1 cellular context compared by ENCODE assay signal in the genomic region with DNA sequence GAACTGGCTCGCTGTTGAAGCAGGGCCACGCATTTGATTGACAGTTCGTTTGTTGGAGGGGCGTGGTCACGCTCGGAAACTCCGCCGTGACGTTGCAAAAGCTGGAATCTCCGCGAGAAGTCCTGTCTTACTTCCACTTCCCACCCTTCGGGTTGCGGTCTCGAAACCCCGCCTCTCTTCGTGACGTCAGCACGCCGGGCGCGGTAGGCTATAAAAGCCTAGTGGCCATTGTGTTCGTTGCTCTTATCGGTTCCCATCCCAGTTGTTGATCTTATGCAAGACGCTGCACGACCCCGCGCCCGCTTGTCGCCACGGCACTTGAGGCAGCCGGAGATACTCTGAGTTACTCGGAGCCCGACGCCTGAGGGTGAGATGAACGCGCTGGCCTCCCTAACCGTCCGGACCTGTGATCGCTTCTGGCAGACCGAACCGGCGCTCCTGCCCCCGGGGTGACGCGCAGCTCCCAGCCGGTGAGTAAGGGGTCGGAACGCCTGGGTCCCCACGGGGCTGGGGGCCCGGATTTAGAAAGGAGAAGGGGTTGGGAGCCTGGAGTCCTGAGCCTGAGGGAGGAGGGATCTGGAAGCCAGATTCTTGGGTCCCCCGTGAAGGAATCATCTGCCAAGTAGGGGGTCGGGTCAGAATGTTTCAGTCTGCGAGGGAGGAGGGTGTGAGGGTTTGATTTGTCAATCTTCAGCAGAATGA.
A peak's percentile ranks its signal among the peaks of the same experiment; 100 is the strongest.
TF ChIP-seq lines count a peak whose summit lies in the region.

Gene PPP1R15A (plus strand): TSS at position 240 of the 702 bp plus-strand sequence. CDS start 813 bp downstream, outside the sequence.

TF ChIP-seq in GM12878, 131 proteins besides CTCF, POLR2A, EP300 and RAD21 (continued from another document and continues in another):
- TF ChIP-seq RCOR1 (conservative IDR thresholded peaks at IDR 0.05; ENCODE audit: low read depth, low read length) (0 out of 2 replicates have a peak, but pooled peaks have one; percentile 67), SMC3 (IDR thresholded peaks at IDR 0.05; ENCODE audit: borderline replicate concordance, low read length) (no peak), BCL11A (IDR thresholded peaks at IDR 0.05; ENCODE audit: low read depth, low read length) (no peak), CEBPB (IDR thresholded peaks at IDR 0.05; ENCODE audit: borderline replicate concordance in 1 of 2, low read depth in 2 of 2, low read length in 2 of 2) (no peak), BACH1 (IDR thresholded peaks at IDR 0.05; ENCODE audit: borderline replicate concordance) (peak; percentile 86; the same call in 1 of the 2 replicates), ASH2L (IDR thresholded peaks at IDR 0.05; ENCODE audit: borderline replicate concordance, low read depth) (no peak), YBX1 (IDR thresholded peaks at IDR 0.05) (no peak), EED (IDR thresholded peaks at IDR 0.05; ENCODE audit: low read depth) (0 out of 2 replicates have a peak, but pooled peaks have one; percentile 14), CHD1 (IDR thresholded peaks at IDR 0.05; ENCODE audit: low read depth, low read length) (peak; percentile 89; the same call in 1 of the 2 replicates), RBBP5 (conservative IDR thresholded peaks at IDR 0.05) (no peak), POLR2AphosphoS2 (IDR thresholded peaks at IDR 0.05; ENCODE audit: low read depth, low read length) (peak; percentile 99), NBN (IDR thresholded peaks at IDR 0.05) (peak; percentile 99), SUPT20H (IDR thresholded peaks at IDR 0.05; ENCODE audit: borderline replicate concordance, control insufficient read depth, low read depth, low read length) (no peak), IKZF2 (IDR thresholded peaks at IDR 0.05) (peak; percentile 31 to 44; a peak in 2 of 4 replicates), JUND (IDR thresholded peaks at IDR 0.05; ENCODE audit: low read depth, low read length) (0 out of 2 replicates have a peak, but pooled peaks have one; percentile 37), HDGF (IDR thresholded peaks at IDR 0.05) (no peak; the same call in 1 of the 2 replicates), KAT2A (conservative IDR thresholded peaks at IDR 0.05; ENCODE audit: control insufficient read depth, low read depth, low read length) (no peak), ZSCAN29 (IDR thresholded peaks at IDR 0.05) (no peak), SUZ12 (IDR thresholded peaks at IDR 0.05; ENCODE audit: unreplicated experiment) (no peak), SREBF1 (IDR thresholded peaks at IDR 0.05; ENCODE audit: low read length) (0 out of 2 replicates have a peak, but pooled peaks have one; percentile 23), NR2F1 (conservative IDR thresholded peaks at IDR 0.05) (no peak), WRNIP1 (IDR thresholded peaks at IDR 0.05; ENCODE audit: borderline replicate concordance, low read depth, low read length) (no peak), CBX3 (IDR thresholded peaks at IDR 0.05; ENCODE audit: borderline replicate concordance, low read depth) (no peak), EGR1 (IDR thresholded peaks at IDR 0.05; ENCODE audit: borderline replicate concordance in 1 of 2, low read depth in 2 of 2, low read length in 2 of 2) (peak in 1 of 2 experiments; percentile 54; a peak in 1 of 3 replicates), RAD51 (IDR thresholded peaks at IDR 0.05) (no peak), GATAD2B (conservative IDR thresholded peaks at IDR 0.05; ENCODE audit: low read depth) (no peak; the same call in 1 of the 2 replicates), MTA2 (IDR thresholded peaks at IDR 0.05; ENCODE audit: low read depth) (no peak), CBFB (IDR thresholded peaks at IDR 0.05; ENCODE audit: low read depth) (peak; percentile 94), FOXK2 (IDR thresholded peaks at IDR 0.05) (peak; percentile 52; the same call in 1 of the 2 replicates), IKZF1 (conservative IDR thresholded peaks at IDR 0.05) (peak; percentile 74; the same call in 1 of the 2 replicates), IRF4 (IDR thresholded peaks at IDR 0.05; ENCODE audit: low read depth, low read length) (peak; percentile 53; the same call in 1 of the 2 replicates), SREBF2 (IDR thresholded peaks at IDR 0.05; ENCODE audit: low read length) (no peak), SMAD5 (IDR thresholded peaks at IDR 0.05; ENCODE audit: low read depth) (peak; percentile 99), ESRRA (IDR thresholded peaks at IDR 0.05; ENCODE audit: low read length) (no peak), RB1 (IDR thresholded peaks at IDR 0.05; ENCODE audit: borderline replicate concordance) (peak; percentile 65; the same call in 1 of the 2 replicates), ZNF217 (IDR thresholded peaks at IDR 0.05) (no peak), ZNF207 (IDR thresholded peaks at IDR 0.05; ENCODE audit: borderline replicate concordance) (peak; percentile 72), FOS (IDR thresholded peaks at IDR 0.05; ENCODE audit: borderline replicate concordance, extremely low read depth, insufficient read length) (no peak), RFX5 (IDR thresholded peaks at IDR 0.05; ENCODE audit: low read depth, low read length) (peak; percentile 69; the same call in 1 of the 2 replicates)
- TF ChIP-seq, protein P1, sequence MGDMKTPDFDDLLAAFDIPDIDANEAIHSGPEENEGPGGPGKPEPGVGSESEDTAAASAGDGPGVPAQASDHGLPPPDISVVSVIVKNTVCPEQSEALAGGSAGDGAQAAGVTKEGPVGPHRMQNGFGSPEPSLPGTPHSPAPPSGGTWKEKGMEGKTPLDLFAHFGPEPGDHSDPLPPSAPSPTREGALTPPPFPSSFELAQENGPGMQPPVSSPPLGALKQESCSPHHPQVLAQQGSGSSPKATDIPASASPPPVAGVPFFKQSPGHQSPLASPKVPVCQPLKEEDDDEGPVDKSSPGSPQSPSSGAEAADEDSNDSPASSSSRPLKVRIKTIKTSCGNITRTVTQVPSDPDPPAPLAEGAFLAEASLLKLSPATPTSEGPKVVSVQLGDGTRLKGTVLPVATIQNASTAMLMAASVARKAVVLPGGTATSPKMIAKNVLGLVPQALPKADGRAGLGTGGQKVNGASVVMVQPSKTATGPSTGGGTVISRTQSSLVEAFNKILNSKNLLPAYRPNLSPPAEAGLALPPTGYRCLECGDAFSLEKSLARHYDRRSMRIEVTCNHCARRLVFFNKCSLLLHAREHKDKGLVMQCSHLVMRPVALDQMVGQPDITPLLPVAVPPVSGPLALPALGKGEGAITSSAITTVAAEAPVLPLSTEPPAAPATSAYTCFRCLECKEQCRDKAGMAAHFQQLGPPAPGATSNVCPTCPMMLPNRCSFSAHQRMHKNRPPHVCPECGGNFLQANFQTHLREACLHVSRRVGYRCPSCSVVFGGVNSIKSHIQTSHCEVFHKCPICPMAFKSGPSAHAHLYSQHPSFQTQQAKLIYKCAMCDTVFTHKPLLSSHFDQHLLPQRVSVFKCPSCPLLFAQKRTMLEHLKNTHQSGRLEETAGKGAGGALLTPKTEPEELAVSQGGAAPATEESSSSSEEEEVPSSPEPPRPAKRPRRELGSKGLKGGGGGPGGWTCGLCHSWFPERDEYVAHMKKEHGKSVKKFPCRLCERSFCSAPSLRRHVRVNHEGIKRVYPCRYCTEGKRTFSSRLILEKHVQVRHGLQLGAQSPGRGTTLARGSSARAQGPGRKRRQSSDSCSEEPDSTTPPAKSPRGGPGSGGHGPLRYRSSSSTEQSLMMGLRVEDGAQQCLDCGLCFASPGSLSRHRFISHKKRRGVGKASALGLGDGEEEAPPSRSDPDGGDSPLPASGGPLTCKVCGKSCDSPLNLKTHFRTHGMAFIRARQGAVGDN (IDR thresholded peaks at IDR 0.05) = peak; percentile 97
- TF ChIP-seq, protein P2, sequence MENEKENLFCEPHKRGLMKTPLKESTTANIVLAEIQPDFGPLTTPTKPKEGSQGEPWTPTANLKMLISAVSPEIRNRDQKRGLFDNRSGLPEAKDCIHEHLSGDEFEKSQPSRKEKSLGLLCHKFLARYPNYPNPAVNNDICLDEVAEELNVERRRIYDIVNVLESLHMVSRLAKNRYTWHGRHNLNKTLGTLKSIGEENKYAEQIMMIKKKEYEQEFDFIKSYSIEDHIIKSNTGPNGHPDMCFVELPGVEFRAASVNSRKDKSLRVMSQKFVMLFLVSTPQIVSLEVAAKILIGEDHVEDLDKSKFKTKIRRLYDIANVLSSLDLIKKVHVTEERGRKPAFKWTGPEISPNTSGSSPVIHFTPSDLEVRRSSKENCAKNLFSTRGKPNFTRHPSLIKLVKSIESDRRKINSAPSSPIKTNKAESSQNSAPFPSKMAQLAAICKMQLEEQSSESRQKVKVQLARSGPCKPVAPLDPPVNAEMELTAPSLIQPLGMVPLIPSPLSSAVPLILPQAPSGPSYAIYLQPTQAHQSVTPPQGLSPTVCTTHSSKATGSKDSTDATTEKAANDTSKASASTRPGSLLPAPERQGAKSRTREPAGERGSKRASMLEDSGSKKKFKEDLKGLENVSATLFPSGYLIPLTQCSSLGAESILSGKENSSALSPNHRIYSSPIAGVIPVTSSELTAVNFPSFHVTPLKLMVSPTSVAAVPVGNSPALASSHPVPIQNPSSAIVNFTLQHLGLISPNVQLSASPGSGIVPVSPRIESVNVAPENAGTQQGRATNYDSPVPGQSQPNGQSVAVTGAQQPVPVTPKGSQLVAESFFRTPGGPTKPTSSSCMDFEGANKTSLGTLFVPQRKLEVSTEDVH (IDR thresholded peaks at IDR 0.05; ENCODE audit: low read depth, partially characterized antibody) = no peak
- TF ChIP-seq, protein P3, sequence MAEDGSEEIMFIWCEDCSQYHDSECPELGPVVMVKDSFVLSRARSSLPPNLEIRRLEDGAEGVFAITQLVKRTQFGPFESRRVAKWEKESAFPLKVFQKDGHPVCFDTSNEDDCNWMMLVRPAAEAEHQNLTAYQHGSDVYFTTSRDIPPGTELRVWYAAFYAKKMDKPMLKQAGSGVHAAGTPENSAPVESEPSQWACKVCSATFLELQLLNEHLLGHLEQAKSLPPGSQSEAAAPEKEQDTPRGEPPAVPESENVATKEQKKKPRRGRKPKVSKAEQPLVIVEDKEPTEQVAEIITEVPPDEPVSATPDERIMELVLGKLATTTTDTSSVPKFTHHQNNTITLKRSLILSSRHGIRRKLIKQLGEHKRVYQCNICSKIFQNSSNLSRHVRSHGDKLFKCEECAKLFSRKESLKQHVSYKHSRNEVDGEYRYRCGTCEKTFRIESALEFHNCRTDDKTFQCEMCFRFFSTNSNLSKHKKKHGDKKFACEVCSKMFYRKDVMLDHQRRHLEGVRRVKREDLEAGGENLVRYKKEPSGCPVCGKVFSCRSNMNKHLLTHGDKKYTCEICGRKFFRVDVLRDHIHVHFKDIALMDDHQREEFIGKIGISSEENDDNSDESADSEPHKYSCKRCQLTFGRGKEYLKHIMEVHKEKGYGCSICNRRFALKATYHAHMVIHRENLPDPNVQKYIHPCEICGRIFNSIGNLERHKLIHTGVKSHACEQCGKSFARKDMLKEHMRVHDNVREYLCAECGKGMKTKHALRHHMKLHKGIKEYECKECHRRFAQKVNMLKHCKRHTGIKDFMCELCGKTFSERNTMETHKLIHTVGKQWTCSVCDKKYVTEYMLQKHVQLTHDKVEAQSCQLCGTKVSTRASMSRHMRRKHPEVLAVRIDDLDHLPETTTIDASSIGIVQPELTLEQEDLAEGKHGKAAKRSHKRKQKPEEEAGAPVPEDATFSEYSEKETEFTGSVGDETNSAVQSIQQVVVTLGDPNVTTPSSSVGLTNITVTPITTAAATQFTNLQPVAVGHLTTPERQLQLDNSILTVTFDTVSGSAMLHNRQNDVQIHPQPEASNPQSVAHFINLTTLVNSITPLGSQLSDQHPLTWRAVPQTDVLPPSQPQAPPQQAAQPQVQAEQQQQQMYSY (CRISPR knock-in tag; IDR thresholded peaks at IDR 0.05) = no peak
- TF ChIP-seq, protein P4, sequence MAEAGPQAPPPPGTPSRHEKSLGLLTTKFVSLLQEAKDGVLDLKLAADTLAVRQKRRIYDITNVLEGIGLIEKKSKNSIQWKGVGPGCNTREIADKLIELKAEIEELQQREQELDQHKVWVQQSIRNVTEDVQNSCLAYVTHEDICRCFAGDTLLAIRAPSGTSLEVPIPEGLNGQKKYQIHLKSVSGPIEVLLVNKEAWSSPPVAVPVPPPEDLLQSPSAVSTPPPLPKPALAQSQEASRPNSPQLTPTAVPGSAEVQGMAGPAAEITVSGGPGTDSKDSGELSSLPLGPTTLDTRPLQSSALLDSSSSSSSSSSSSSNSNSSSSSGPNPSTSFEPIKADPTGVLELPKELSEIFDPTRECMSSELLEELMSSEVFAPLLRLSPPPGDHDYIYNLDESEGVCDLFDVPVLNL (IDR thresholded peaks at IDR 0.05; ENCODE audit: low read depth, low read length) = no peak
- TF ChIP-seq, protein P5, sequence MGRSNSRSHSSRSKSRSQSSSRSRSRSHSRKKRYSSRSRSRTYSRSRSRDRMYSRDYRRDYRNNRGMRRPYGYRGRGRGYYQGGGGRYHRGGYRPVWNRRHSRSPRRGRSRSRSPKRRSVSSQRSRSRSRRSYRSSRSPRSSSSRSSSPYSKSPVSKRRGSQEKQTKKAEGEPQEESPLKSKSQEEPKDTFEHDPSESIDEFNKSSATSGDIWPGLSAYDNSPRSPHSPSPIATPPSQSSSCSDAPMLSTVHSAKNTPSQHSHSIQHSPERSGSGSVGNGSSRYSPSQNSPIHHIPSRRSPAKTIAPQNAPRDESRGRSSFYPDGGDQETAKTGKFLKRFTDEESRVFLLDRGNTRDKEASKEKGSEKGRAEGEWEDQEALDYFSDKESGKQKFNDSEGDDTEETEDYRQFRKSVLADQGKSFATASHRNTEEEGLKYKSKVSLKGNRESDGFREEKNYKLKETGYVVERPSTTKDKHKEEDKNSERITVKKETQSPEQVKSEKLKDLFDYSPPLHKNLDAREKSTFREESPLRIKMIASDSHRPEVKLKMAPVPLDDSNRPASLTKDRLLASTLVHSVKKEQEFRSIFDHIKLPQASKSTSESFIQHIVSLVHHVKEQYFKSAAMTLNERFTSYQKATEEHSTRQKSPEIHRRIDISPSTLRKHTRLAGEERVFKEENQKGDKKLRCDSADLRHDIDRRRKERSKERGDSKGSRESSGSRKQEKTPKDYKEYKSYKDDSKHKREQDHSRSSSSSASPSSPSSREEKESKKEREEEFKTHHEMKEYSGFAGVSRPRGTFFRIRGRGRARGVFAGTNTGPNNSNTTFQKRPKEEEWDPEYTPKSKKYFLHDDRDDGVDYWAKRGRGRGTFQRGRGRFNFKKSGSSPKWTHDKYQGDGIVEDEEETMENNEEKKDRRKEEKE (IDR thresholded peaks at IDR 0.05) = no peak
- TF ChIP-seq, protein P6, sequence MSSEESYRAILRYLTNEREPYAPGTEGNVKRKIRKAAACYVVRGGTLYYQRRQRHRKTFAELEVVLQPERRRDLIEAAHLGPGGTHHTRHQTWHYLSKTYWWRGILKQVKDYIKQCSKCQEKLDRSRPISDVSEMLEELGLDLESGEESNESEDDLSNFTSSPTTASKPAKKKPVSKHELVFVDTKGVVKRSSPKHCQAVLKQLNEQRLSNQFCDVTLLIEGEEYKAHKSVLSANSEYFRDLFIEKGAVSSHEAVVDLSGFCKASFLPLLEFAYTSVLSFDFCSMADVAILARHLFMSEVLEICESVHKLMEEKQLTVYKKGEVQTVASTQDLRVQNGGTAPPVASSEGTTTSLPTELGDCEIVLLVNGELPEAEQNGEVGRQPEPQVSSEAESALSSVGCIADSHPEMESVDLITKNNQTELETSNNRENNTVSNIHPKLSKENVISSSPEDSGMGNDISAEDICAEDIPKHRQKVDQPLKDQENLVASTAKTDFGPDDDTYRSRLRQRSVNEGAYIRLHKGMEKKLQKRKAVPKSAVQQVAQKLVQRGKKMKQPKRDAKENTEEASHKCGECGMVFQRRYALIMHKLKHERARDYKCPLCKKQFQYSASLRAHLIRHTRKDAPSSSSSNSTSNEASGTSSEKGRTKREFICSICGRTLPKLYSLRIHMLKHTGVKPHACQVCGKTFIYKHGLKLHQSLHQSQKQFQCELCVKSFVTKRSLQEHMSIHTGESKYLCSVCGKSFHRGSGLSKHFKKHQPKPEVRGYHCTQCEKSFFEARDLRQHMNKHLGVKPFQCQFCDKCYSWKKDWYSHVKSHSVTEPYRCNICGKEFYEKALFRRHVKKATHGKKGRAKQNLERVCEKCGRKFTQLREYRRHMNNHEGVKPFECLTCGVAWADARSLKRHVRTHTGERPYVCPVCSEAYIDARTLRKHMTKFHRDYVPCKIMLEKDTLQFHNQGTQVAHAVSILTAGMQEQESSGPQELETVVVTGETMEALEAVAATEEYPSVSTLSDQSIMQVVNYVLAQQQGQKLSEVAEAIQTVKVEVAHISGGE (CRISPR knock-in tag; IDR thresholded peaks at IDR 0.05) = peak; percentile 18; the same call in 1 of the 2 replicates
